1 cellular context compared by ENCODE assay signal in the genomic region with DNA sequence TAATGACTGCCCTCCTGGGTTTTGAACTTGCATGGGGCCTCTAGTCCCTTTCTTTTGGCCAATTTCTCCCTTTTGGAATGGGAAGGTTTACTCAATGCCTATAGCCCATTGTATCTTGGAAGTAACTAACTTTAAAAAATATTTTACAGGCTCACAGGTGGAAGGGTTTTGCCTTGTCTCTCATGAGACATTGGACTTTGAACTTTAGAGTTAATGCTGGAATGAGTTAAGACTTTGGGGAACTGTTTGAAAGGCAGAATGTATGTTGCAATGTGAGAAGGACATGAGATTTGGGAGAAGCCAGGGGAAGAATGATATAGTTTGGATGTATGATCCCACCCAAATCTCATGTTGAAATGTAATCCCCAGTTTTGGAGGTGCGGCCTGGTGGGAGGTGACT.
TF ChIP-seq lines count a peak whose summit lies in the region.

No MANE protein-coding gene starts in this region.

TF ChIP-seq in HepG2, 621 proteins besides CTCF, POLR2A, EP300 and RAD21:
- TF ChIP-seq, protein P1, sequence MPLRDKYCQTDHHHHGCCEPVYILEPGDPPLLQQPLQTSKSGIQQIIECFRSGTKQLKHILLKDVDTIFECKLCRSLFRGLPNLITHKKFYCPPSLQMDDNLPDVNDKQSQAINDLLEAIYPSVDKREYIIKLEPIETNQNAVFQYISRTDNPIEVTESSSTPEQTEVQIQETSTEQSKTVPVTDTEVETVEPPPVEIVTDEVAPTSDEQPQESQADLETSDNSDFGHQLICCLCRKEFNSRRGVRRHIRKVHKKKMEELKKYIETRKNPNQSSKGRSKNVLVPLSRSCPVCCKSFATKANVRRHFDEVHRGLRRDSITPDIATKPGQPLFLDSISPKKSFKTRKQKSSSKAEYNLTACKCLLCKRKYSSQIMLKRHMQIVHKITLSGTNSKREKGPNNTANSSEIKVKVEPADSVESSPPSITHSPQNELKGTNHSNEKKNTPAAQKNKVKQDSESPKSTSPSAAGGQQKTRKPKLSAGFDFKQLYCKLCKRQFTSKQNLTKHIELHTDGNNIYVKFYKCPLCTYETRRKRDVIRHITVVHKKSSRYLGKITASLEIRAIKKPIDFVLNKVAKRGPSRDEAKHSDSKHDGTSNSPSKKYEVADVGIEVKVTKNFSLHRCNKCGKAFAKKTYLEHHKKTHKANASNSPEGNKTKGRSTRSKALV (CRISPR knock-in tag; IDR thresholded peaks at IDR 0.05) = no peak
- TF ChIP-seq RFX5 (IDR thresholded peaks at IDR 0.05; ENCODE audit: low read depth, low read length) = no peak
- TF ChIP-seq MYC (CRISPR knock-in tag; IDR thresholded peaks at IDR 0.05; ENCODE audit: borderline replicate concordance) = no peak
- TF ChIP-seq ZBTB21 (CRISPR knock-in tag; IDR thresholded peaks at IDR 0.05) = no peak
- peak; percentile 21; the same call in 1 of the 2 replicates for TF ChIP-seq HNF4A (CRISPR knock-in tag; IDR thresholded peaks at IDR 0.05)
- no peak for TF ChIP-seq ZNF17 (CRISPR knock-in tag; IDR thresholded peaks at IDR 0.05)
- TF ChIP-seq, protein P2, sequence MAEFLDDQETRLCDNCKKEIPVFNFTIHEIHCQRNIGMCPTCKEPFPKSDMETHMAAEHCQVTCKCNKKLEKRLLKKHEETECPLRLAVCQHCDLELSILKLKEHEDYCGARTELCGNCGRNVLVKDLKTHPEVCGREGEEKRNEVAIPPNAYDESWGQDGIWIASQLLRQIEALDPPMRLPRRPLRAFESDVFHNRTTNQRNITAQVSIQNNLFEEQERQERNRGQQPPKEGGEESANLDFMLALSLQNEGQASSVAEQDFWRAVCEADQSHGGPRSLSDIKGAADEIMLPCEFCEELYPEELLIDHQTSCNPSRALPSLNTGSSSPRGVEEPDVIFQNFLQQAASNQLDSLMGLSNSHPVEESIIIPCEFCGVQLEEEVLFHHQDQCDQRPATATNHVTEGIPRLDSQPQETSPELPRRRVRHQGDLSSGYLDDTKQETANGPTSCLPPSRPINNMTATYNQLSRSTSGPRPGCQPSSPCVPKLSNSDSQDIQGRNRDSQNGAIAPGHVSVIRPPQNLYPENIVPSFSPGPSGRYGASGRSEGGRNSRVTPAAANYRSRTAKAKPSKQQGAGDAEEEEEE (CRISPR knock-in tag; IDR thresholded peaks at IDR 0.05; ENCODE audit: borderline replicate concordance) = no peak
TF ChIP-seq in HepG2: peak in this region for 1.
